ENCODE assay signal across 8 cellular contexts in the genomic region with DNA sequence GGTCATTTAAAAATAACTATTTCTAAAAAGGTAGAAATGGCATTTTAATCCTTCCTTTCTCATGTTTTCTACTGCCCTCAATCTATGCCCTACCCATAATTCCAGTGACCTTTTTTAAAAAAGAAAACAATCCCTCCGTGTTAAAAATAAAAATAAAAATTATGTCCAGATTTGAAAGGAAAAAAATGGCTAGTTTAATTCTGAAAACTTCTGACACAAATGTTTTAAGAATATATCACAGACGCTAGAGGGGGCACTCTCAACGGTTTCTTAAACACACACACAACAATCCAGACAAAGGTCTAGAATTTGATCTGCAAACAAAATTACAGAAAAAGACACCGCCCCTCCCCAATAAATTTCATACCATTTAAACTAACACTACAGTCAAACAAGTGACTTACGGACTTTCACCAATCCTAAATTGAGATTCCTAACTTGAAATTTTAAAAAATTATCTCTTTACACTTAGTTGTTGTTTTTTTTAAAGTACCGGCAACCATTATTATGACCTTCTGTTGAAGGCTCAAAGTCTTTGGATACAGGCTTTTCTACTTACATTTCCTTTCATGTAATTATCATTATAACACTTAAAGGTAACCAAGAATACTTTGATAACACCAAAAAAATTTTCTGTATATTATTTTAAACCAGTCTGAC. TPM values are rescaled to one million over a fixed set of nuclear protein-coding genes. Genes with fewer than 3 reads are reported as not detected.
DNase-seq lines count a peak whose midpoint lies in the region; ATAC-seq, FAIRE-seq and TF ChIP-seq lines count a peak whose summit lies in the region.

No MANE protein-coding gene starts in this region.

- peaks cover 7% of the 10 kb centered on the region for H4K20me1 ChIP-seq in endothelial cell of umbilical vein (replicated peaks; ENCODE audit: control insufficient read depth, extremely low read depth, insufficient read depth, low read length)

- H3K9me1 ChIP-seq in endothelial cell of umbilical vein (replicated peaks; ENCODE audit: control insufficient read depth, extremely low read depth, insufficient read depth, low read length): no peaks in the 10 kb centered on the region

- dilution Hi-C loops in endothelial cell of umbilical vein (cut with MboI; ENCODE audit: extremely low pct_ligation_motif_present, low sequenced_read_pairs): no loop called here

- H3K4me2 ChIP-seq in endothelial cell of umbilical vein (ENCODE audit: insufficient read depth, low read length): peak overlapping the region; percentile 35

- DNase-seq in COLO829 (ENCODE audit: low spot score): peak; percentile 2
- DNase-seq in HCEC 1CT: peak; percentile 53
- DNase-seq in RKO (ENCODE audit: low spot score): peak; percentile 59
- DNase-seq in endothelial cell of umbilical vein (ENCODE audit: low read depth, low spot score): peak; percentile 80

- H3K9ac ChIP-seq in endothelial cell of umbilical vein (replicated peaks; ENCODE audit: extremely low read depth, insufficient read depth, low read length): no peak overlapping the region

- no TSS peak for BruUV-seq in endothelial cell of umbilical vein (replicated peaks; lab: Mats Ljungman, UMichigan)

- POLR2A ChIA-PET in endothelial cell of umbilical vein (lab: Charles Lee): no interaction called here

- TF ChIP-seq CTCF in endothelial cell of umbilical vein (IDR thresholded peaks at IDR 0.05; ENCODE audit: extremely low read depth in 1 of 2, insufficient read depth in 1 of 2, low read depth in 1 of 2, low read length in 2 of 2) (peak; percentile 36 to 39), neutrophil (IDR thresholded peaks at IDR 0.05) (no peak)

- no peaks in the 10 kb centered on the region for H3K36me3 ChIP-seq in endothelial cell of umbilical vein (ENCODE audit: control insufficient read depth in 2 of 2, extremely low read depth in 1 of 2, insufficient read depth in 2 of 2, low read length in 2 of 2)
- peaks cover 4% of the 10 kb centered on the region for H3K36me3 ChIP-seq in neutrophil

- H3K4me1 ChIP-seq in endothelial cell of umbilical vein (ENCODE audit: control insufficient read depth, extremely low read depth, insufficient read depth, low read length): peaks cover 14% of the 10 kb centered on the region
- H3K4me1 ChIP-seq in neutrophil (ENCODE audit: control insufficient read depth in 1 of 2, insufficient read depth in 1 of 2, low read depth in 1 of 2, low read length in 1 of 2): peaks cover 11 to 32% of the 10 kb centered on the region in 2 experiments

- H2AFZ ChIP-seq in endothelial cell of umbilical vein (ENCODE audit: low read depth, low read length): no peak overlapping the region

- H3K4me3 ChIP-seq in endothelial cell of umbilical vein (replicated peaks in 1 of 3; ENCODE audit: insufficient read depth in 1 of 3, low read depth in 1 of 3, low read length in 3 of 3) (no peak overlapping the region), neutrophil (ENCODE audit: low read depth in 1 of 2, low read length in 1 of 2) (no peak overlapping the region)

- intact Hi-C loops in endothelial cell of umbilical vein (cut with micrococcal nuclease): loop anchor here (1.0 to 10.0 kb wide), 7 partner anchors 35 to 1286 kb away; no protein-coding TSS in a partner anchor

- ATAC-seq in GM19467 (IDR thresholded peaks at IDR 0.05; ENCODE audit: unreplicated experiment) (no peak), GM18861 (IDR thresholded peaks at IDR 0.05; ENCODE audit: unreplicated experiment) (no peak), esophagus mucosa (no peak)

- TF ChIP-seq POLR2A in endothelial cell of umbilical vein (IDR thresholded peaks at IDR 0.05; ENCODE audit: low read depth, low read length): no peak

- no peak overlapping the region for H3K27ac ChIP-seq in endothelial cell of umbilical vein (ENCODE audit: insufficient read depth, low read depth, low read length)
- peak overlapping the region; percentile 24 for H3K27ac ChIP-seq in neutrophil

- peaks cover 72% of the 10 kb centered on the region for H3K79me2 ChIP-seq in endothelial cell of umbilical vein (ENCODE audit: control insufficient read depth, insufficient read depth, low read length)

- H3K27me3 ChIP-seq in endothelial cell of umbilical vein (ENCODE audit: control insufficient read depth in 2 of 2, insufficient read depth in 2 of 2, low read length in 2 of 2) (no peaks in the 10 kb centered on the region), neutrophil (no peaks in the 10 kb centered on the region)

- CTCF ChIA-PET in endothelial cell of umbilical vein (lab: Charles Lee): interaction anchor here (0.7 to 3.9 kb wide), 12 partner anchors 8 to 1286 kb away, joined by 3 to 18 read pairs (median 8); a partner anchor contains a TSS

- peak; percentile 55 for FAIRE-seq in endothelial cell of umbilical vein (lab: Jason Lieb, UNC)

- H3K9me3 ChIP-seq in endothelial cell of umbilical vein (replicated peaks; ENCODE audit: control insufficient read depth, insufficient read depth, low read length) (no peaks in the 10 kb centered on the region), neutrophil (no peaks in the 10 kb centered on the region)

TF ChIP-seq in endothelial cell of umbilical vein, 7 proteins besides CTCF, POLR2A, EP300 and RAD21:
- TF ChIP-seq POLR2AphosphoS5 (IDR thresholded peaks at IDR 0.05; ENCODE audit: insufficient read depth, low read depth, low read length) (no peak), FOS (IDR thresholded peaks at IDR 0.05; ENCODE audit: borderline replicate concordance, insufficient read depth, low read length) (no peak), GATA2 (IDR thresholded peaks at IDR 0.05; ENCODE audit: insufficient read depth, insufficient read length, low read depth, low read length) (no peak), MYC (IDR thresholded peaks at IDR 0.05; ENCODE audit: low read depth, low read length) (no peak), JUN (IDR thresholded peaks at IDR 0.05; ENCODE audit: borderline replicate concordance, insufficient read depth, insufficient read length, low read depth) (no peak), EZH2 (IDR thresholded peaks at IDR 0.05; ENCODE audit: borderline replicate concordance, low read depth, low read length, severe bottlenecking) (no peak)
- TF ChIP-seq, protein P1, sequence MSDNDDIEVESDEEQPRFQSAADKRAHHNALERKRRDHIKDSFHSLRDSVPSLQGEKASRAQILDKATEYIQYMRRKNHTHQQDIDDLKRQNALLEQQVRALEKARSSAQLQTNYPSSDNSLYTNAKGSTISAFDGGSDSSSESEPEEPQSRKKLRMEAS (IDR thresholded peaks at IDR 0.05; ENCODE audit: insufficient read depth, insufficient read length): no peak
TF ChIP-seq in endothelial cell of umbilical vein: peak in this region for 0.

RNA-seq across cellular contexts. Expression of a gene that starts 38.2 kb away (rescaled TPM):
- 76.6 and 79.6 TPM in 2 replicates for total RNA-seq in endothelial cell of umbilical vein
- 152 and 158 TPM in 2 replicates for polyA plus RNA-seq in endothelial cell of umbilical vein
- polyA plus RNA-seq in endothelial cell of umbilical vein (2011; cell fraction: cytosol; rRNA removed): 106 and 108 TPM in 2 replicates
- polyA plus RNA-seq in endothelial cell of umbilical vein (2011; cell fraction: nucleus; rRNA removed): 214 and 224 TPM in 2 replicates
- 56.2 and 72.0 TPM in 2 replicates for polyA plus RNA-seq in endothelial cell of umbilical vein (2012)
- 298 and 328 TPM in 2 replicates for polyA minus RNA-seq in endothelial cell of umbilical vein
- 81.1 TPM for polyA minus RNA-seq in endothelial cell of umbilical vein (2011; cell fraction: cytosol; rRNA and poly(A)+ RNA removed)
- polyA minus RNA-seq in endothelial cell of umbilical vein (2011; cell fraction: nucleus; rRNA and poly(A)+ RNA removed): 91.0 and 123 TPM in 2 replicates
- total RNA-seq in esophagus mucosa: 102 TPM

Comparison
In these comparisons a context has a peak if more than half of its experiments do, and no peak if none do; other contexts are left out.
1. DNase-seq: peak in every context shown above with its lines; median percentile 80 in endothelial cell of umbilical vein; 59 in RKO; 53 in HCEC 1CT; 2 in COLO829.